Comparison of ENCODE assay signal across 2 cellular contexts in the genomic region with DNA sequence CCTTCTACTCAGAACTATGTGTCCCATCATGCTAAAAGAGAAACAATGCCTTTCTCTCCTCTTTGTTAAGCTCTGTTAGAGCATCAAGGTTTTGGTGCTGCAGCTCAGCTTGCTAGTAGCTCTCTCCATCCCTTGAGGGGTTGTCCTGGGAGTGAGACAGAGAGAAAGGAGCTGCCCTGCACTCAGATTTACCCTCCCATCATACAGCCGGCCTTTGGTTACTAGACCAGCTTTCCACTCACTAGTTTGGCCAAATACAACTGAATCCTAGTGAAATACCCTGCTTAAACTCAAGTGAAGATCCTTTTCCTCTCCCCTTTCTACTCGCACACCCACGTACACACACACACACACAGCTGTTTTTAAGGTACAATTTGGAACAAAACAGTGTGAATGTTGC.
TF ChIP-seq lines count a peak whose summit lies in the region.

No MANE protein-coding gene starts in this region.

TF ChIP-seq in H1, 55 proteins besides CTCF, POLR2A, EP300 and RAD21:
- TF ChIP-seq, protein P1, sequence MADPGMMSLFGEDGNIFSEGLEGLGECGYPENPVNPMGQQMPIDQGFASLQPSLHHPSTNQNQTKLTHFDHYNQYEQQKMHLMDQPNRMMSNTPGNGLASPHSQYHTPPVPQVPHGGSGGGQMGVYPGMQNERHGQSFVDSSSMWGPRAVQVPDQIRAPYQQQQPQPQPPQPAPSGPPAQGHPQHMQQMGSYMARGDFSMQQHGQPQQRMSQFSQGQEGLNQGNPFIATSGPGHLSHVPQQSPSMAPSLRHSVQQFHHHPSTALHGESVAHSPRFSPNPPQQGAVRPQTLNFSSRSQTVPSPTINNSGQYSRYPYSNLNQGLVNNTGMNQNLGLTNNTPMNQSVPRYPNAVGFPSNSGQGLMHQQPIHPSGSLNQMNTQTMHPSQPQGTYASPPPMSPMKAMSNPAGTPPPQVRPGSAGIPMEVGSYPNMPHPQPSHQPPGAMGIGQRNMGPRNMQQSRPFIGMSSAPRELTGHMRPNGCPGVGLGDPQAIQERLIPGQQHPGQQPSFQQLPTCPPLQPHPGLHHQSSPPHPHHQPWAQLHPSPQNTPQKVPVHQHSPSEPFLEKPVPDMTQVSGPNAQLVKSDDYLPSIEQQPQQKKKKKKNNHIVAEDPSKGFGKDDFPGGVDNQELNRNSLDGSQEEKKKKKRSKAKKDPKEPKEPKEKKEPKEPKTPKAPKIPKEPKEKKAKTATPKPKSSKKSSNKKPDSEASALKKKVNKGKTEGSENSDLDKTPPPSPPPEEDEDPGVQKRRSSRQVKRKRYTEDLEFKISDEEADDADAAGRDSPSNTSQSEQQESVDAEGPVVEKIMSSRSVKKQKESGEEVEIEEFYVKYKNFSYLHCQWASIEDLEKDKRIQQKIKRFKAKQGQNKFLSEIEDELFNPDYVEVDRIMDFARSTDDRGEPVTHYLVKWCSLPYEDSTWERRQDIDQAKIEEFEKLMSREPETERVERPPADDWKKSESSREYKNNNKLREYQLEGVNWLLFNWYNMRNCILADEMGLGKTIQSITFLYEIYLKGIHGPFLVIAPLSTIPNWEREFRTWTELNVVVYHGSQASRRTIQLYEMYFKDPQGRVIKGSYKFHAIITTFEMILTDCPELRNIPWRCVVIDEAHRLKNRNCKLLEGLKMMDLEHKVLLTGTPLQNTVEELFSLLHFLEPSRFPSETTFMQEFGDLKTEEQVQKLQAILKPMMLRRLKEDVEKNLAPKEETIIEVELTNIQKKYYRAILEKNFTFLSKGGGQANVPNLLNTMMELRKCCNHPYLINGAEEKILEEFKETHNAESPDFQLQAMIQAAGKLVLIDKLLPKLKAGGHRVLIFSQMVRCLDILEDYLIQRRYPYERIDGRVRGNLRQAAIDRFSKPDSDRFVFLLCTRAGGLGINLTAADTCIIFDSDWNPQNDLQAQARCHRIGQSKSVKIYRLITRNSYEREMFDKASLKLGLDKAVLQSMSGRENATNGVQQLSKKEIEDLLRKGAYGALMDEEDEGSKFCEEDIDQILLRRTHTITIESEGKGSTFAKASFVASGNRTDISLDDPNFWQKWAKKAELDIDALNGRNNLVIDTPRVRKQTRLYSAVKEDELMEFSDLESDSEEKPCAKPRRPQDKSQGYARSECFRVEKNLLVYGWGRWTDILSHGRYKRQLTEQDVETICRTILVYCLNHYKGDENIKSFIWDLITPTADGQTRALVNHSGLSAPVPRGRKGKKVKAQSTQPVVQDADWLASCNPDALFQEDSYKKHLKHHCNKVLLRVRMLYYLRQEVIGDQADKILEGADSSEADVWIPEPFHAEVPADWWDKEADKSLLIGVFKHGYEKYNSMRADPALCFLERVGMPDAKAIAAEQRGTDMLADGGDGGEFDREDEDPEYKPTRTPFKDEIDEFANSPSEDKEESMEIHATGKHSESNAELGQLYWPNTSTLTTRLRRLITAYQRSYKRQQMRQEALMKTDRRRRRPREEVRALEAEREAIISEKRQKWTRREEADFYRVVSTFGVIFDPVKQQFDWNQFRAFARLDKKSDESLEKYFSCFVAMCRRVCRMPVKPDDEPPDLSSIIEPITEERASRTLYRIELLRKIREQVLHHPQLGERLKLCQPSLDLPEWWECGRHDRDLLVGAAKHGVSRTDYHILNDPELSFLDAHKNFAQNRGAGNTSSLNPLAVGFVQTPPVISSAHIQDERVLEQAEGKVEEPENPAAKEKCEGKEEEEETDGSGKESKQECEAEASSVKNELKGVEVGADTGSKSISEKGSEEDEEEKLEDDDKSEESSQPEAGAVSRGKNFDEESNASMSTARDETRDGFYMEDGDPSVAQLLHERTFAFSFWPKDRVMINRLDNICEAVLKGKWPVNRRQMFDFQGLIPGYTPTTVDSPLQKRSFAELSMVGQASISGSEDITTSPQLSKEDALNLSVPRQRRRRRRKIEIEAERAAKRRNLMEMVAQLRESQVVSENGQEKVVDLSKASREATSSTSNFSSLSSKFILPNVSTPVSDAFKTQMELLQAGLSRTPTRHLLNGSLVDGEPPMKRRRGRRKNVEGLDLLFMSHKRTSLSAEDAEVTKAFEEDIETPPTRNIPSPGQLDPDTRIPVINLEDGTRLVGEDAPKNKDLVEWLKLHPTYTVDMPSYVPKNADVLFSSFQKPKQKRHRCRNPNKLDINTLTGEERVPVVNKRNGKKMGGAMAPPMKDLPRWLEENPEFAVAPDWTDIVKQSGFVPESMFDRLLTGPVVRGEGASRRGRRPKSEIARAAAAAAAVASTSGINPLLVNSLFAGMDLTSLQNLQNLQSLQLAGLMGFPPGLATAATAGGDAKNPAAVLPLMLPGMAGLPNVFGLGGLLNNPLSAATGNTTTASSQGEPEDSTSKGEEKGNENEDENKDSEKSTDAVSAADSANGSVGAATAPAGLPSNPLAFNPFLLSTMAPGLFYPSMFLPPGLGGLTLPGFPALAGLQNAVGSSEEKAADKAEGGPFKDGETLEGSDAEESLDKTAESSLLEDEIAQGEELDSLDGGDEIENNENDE (IDR thresholded peaks at IDR 0.05; ENCODE audit: insufficient replicate concordance, low read length): no peak
- TF ChIP-seq POLR2AphosphoS5 (IDR thresholded peaks at IDR 0.05; ENCODE audit: low read depth, low read length) (no peak), GTF2F1 (IDR thresholded peaks at IDR 0.05; ENCODE audit: borderline replicate concordance, low read depth, low read length) (no peak), JUN (IDR thresholded peaks at IDR 0.05; ENCODE audit: low read depth, low read length) (no peak)

TF ChIP-seq in HepG2, 621 proteins besides CTCF, POLR2A, EP300 and RAD21:
- TF ChIP-seq, protein P2, sequence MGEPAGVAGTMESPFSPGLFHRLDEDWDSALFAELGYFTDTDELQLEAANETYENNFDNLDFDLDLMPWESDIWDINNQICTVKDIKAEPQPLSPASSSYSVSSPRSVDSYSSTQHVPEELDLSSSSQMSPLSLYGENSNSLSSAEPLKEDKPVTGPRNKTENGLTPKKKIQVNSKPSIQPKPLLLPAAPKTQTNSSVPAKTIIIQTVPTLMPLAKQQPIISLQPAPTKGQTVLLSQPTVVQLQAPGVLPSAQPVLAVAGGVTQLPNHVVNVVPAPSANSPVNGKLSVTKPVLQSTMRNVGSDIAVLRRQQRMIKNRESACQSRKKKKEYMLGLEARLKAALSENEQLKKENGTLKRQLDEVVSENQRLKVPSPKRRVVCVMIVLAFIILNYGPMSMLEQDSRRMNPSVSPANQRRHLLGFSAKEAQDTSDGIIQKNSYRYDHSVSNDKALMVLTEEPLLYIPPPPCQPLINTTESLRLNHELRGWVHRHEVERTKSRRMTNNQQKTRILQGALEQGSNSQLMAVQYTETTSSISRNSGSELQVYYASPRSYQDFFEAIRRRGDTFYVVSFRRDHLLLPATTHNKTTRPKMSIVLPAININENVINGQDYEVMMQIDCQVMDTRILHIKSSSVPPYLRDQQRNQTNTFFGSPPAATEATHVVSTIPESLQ (CRISPR knock-in tag; conservative IDR thresholded peaks at IDR 0.05): no peak
- TF ChIP-seq ZNF326 (CRISPR knock-in tag; IDR thresholded peaks at IDR 0.05; ENCODE audit: borderline replicate concordance): no peak
- no peak for TF ChIP-seq ZNF746 (CRISPR knock-in tag; IDR thresholded peaks at IDR 0.05)
- no peak for TF ChIP-seq RXRA (CRISPR knock-in tag; IDR thresholded peaks at IDR 0.05)
- TF ChIP-seq ERF (CRISPR knock-in tag; IDR thresholded peaks at IDR 0.05): no peak
- TF ChIP-seq XRCC5 (optimal IDR thresholded peaks at IDR 0.05; ENCODE audit: low read length): no peak
- TF ChIP-seq, protein P3, sequence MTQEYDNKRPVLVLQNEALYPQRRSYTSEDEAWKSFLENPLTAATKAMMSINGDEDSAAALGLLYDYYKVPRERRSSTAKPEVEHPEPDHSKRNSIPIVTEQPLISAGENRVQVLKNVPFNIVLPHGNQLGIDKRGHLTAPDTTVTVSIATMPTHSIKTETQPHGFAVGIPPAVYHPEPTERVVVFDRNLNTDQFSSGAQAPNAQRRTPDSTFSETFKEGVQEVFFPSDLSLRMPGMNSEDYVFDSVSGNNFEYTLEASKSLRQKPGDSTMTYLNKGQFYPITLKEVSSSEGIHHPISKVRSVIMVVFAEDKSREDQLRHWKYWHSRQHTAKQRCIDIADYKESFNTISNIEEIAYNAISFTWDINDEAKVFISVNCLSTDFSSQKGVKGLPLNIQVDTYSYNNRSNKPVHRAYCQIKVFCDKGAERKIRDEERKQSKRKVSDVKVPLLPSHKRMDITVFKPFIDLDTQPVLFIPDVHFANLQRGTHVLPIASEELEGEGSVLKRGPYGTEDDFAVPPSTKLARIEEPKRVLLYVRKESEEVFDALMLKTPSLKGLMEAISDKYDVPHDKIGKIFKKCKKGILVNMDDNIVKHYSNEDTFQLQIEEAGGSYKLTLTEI (CRISPR knock-in tag; conservative IDR thresholded peaks at IDR 0.05): no peak
